Comparison of ENCODE assay signal across 16 cellular contexts in genomic region chr1:10304295-10304694, GRCh38.
"Had no signal": no experiment of that assay in that cellular context is flagged by ENCODE, and none has a peak within 500 bp of the region (broad histone marks: within the 10 kb centered on the region; RNA-seq: fewer than 3 reads in every experiment).

No MANE protein-coding gene starts in this region.

- ATAC-seq: activated CD8-positive, alpha-beta memory T cell treated with anti-CD3 and anti-CD28 coated beads, Interleukin-2, amount 10 ng/mL, durations not matched to agents 7 days and 5 days; SK-N-SH treated with all-trans-retinoic acid at 6 μM for 48 hours had no signal

- FAIRE-seq: colon had no signal

- DNase-seq: activated CD4-positive, alpha-beta memory T cell treated with anti-CD3 and anti-CD28 coated beads for 36 hours; activated CD8-positive, alpha-beta memory T cell treated with anti-CD3 and anti-CD28 coated beads, Interleukin-2, amount 10 ng/mL, durations not matched to agents 7 days and 5 days; activated naive CD4-positive, alpha-beta T cell treated with anti-CD3 and anti-CD28 coated beads, Interleukin-2, amount 50 U/mL, for 16 hours; activated T-cell treated with anti-CD3 and anti-CD28 coated beads, Interleukin-2, amount 50 U/mL, for 1 hour; adrenal gland; caudate nucleus; retina; stimulated activated CD4-positive, alpha-beta T cell treated with anti-CD3 and anti-CD28 coated beads, Interleukin-15, amount 100 ng/mL, for 24 hours; stimulated activated CD4-positive, alpha-beta T cell treated with anti-CD3 and anti-CD28 coated beads, Interleukin-4, amount 100 ng/mL, for 1 hour; stimulated activated naive CD4-positive, alpha-beta T cell treated with Interleukin-2 at 50 U/mL for 16 hours; T-helper 1 cell; T1000; transverse colon; WERI-Rb-1 had no signal
